Comparison of ENCODE assay signal across 22 cellular contexts in genomic region chr1:162929177-162929576, GRCh38.
DNase-seq lines count a peak whose midpoint lies in the region; ATAC-seq and TF ChIP-seq lines count a peak whose summit lies in the region.
"Had no signal": no experiment of that assay in that cellular context is flagged by ENCODE, and none has a peak within 500 bp of the region (broad histone marks: within the 10 kb centered on the region; RNA-seq: fewer than 3 reads in every experiment).

No MANE protein-coding gene starts in this region.

- H3K27me3 ChIP-seq in breast epithelium: no peaks in the 10 kb centered on the region

- TF ChIP-seq CTCF in C4-2B (conservative IDR thresholded peaks at IDR 0.05): no peak
- TF ChIP-seq CTCF in VCaP (conservative IDR thresholded peaks at IDR 0.05): no peak
- no peak for TF ChIP-seq CTCF in breast epithelium (IDR thresholded peaks at IDR 0.05)

- H3K4me1 Mint-ChIP-seq in activated T-cell treated with anti-CD3 and anti-CD28 coated beads, Interleukin-2, amount 50 U/mL, for 4 hours (ENCODE audit: low read depth): no peaks in the 10 kb centered on the region
- H3K4me1 Mint-ChIP-seq: CD4-positive, CD25-positive, alpha-beta regulatory T cell had no signal

- H3K27ac ChIP-seq in C4-2B (peak overlapping the region; percentile 68; the same call in 1 of the 2 replicates), VCaP (peak overlapping the region; percentile 95), breast epithelium (no peak overlapping the region)
- H3K27ac ChIP-seq: A549 had no signal

- no peak overlapping the region for H3K4me3 Mint-ChIP-seq in activated T-cell treated with anti-CD3 and anti-CD28 coated beads, Interleukin-2, amount 50 U/mL, for 4 hours
- H3K4me3 Mint-ChIP-seq: CD4-positive, CD25-positive, alpha-beta regulatory T cell; CD8-positive, alpha-beta T cell had no signal

- intact Hi-C loops in breast epithelium (cut with DNase I; ENCODE audit: low total_unique reads): no loop called here

- no peak for ATAC-seq in activated T-cell treated with anti-CD3 and anti-CD28 coated beads, Interleukin-2, amount 50 U/mL, for 4 hours
- ATAC-seq: A549; CD8-positive, alpha-beta T cell; GM12878 had no signal

- H3K27me3 Mint-ChIP-seq in activated T-cell treated with anti-CD3 and anti-CD28 coated beads, Interleukin-2, amount 50 U/mL, for 4 hours (ENCODE audit: low read depth): peaks cover 20% of the 10 kb centered on the region

- DNase-seq in occipital lobe (lab: John Stamatoyannopoulos, UW): peak; percentile 56
- DNase-seq in cerebellar cortex (ENCODE audit: low spot score): no peak
- DNase-seq in activated T-cell treated with anti-CD3 and anti-CD28 coated beads, Interleukin-2, amount 50 U/mL, for 4 hours: no peak
- DNase-seq in breast epithelium (ENCODE audit: low spot score in 2 of 2): no peak
- no peak for DNase-seq in retina
- DNase-seq: 8988T; ACHN; AML-193; C1 segment of cervical spinal cord; Caco-2; CD4-positive, CD25-positive, alpha-beta regulatory T cell; CD8-positive, alpha-beta T cell; DMS 273 treated with DMSO at 0.1 percent for 48 hours; DMS79; EL; GDM1; GOT3 had no signal

- H3K4me1 ChIP-seq in breast epithelium: no peaks in the 10 kb centered on the region
- H3K4me1 ChIP-seq: A549, HAP-1 had no signal

- TF ChIP-seq POLR2A in breast epithelium (IDR thresholded peaks at IDR 0.05): no peak

- no peaks in the 10 kb centered on the region for H3K36me3 Mint-ChIP-seq in activated T-cell treated with anti-CD3 and anti-CD28 coated beads, Interleukin-2, amount 50 U/mL, for 4 hours (ENCODE audit: insufficient read depth)
- H3K36me3 Mint-ChIP-seq: CD4-positive, CD25-positive, alpha-beta regulatory T cell; CD8-positive, alpha-beta T cell had no signal

- H3K9me3 ChIP-seq in breast epithelium: no peaks in the 10 kb centered on the region
- H3K9me3 ChIP-seq: A549, Caco-2, HAP-1 had no signal

- H3K9me3 Mint-ChIP-seq in activated T-cell treated with anti-CD3 and anti-CD28 coated beads, Interleukin-2, amount 50 U/mL, for 4 hours: no peaks in the 10 kb centered on the region
- H3K9me3 Mint-ChIP-seq: CD4-positive, CD25-positive, alpha-beta regulatory T cell; CD8-positive, alpha-beta T cell had no signal

- H3K36me3 ChIP-seq in breast epithelium: no peaks in the 10 kb centered on the region
- H3K36me3 ChIP-seq: HAP-1 had no signal

- no peak overlapping the region for H3K4me3 ChIP-seq in breast epithelium
- H3K4me3 ChIP-seq: A549, GM12878, HAP-1 had no signal

Comparison
In these comparisons a context has a peak if more than half of its experiments do, and no peak if none do; other contexts are left out.
1. H3K27ac ChIP-seq: peak in C4-2B (single experiment) and VCaP (single experiment); none in breast epithelium (0 of 2).